In the genomic region with DNA sequence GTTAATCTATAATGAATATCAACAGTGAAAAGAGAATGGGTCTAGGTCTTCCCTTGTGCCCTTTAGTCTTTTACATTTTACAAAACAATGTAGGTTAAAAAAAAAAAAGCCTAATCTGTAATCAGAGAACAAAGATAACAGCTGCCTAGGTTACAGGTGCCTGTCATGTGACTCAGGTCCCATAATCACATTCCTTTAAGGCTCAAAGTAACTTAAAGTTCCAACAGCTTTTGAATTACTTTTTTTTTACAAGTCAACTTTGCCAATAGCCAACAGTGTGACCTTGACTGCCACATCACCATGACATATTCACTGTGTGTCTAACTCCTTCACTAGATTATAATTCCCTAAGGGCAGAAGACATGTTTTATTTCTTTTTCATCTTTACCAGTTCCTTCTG, we compare ENCODE assay signal across 9 cellular contexts.
"Had no signal": no experiment of that assay in that cellular context is flagged by ENCODE, and none has a peak within 500 bp of the region (broad histone marks: within the 10 kb centered on the region; RNA-seq: fewer than 3 reads in every experiment).

No MANE protein-coding gene starts in this region.

- ATAC-seq: GM23338, HCT116, HepG2 had no signal

- H3K36me3 ChIP-seq: HAP-1 had no signal

- H3K4me2 ChIP-seq: GM23338 had no signal

- H3K27ac Mint-ChIP-seq: GM23338, HFFc6 had no signal

- H3K27ac ChIP-seq: HL-60 had no signal

- H3K9me3 ChIP-seq: HAP-1 had no signal

- H3K4me1 Mint-ChIP-seq: IgD-negative memory B cell had no signal

- H3K4me1 ChIP-seq: HAP-1 had no signal

- H3K4me3 Mint-ChIP-seq: GM23338, HFFc6, IgD-negative memory B cell had no signal

- H3K27me3 Mint-ChIP-seq: IgD-negative memory B cell had no signal

- H3K4me3 ChIP-seq: GM23338, HAP-1 had no signal

- DNase-seq: H7, HFFc6, KBM-7 had no signal
